1 cellular context compared by ENCODE assay signal in the genomic region with DNA sequence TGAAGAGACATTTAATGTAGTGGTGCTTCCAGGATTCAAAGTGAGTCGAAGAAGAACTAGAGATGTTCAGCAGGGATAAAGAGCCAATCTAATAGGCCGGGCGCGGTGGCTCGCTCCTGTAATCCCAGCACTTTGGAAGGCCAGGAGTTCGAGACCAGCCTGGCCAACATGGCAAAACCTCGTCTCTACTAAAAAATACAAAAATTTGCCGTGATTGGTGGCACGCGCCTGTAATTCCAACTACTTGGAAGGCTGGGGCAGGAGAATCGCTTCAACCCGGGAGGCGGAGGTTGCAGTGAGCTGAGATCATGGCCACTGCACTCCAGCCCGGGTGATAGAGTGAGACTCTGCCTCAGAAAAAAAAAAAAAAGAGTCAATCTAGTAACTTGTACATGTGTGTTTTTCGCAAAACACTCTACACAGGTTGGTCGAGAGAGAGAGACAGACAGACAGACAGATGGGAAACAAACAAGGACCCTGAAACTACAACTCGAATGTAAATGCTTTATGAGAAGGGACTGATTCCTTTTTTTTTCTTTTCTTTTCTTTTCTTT.
TF ChIP-seq lines count a peak whose summit lies in the region.

No MANE protein-coding gene starts in this region.

TF ChIP-seq in K562, 482 proteins besides CTCF, POLR2A, EP300 and RAD21 (continued from another document and continues in another):
- TF ChIP-seq, protein P1, sequence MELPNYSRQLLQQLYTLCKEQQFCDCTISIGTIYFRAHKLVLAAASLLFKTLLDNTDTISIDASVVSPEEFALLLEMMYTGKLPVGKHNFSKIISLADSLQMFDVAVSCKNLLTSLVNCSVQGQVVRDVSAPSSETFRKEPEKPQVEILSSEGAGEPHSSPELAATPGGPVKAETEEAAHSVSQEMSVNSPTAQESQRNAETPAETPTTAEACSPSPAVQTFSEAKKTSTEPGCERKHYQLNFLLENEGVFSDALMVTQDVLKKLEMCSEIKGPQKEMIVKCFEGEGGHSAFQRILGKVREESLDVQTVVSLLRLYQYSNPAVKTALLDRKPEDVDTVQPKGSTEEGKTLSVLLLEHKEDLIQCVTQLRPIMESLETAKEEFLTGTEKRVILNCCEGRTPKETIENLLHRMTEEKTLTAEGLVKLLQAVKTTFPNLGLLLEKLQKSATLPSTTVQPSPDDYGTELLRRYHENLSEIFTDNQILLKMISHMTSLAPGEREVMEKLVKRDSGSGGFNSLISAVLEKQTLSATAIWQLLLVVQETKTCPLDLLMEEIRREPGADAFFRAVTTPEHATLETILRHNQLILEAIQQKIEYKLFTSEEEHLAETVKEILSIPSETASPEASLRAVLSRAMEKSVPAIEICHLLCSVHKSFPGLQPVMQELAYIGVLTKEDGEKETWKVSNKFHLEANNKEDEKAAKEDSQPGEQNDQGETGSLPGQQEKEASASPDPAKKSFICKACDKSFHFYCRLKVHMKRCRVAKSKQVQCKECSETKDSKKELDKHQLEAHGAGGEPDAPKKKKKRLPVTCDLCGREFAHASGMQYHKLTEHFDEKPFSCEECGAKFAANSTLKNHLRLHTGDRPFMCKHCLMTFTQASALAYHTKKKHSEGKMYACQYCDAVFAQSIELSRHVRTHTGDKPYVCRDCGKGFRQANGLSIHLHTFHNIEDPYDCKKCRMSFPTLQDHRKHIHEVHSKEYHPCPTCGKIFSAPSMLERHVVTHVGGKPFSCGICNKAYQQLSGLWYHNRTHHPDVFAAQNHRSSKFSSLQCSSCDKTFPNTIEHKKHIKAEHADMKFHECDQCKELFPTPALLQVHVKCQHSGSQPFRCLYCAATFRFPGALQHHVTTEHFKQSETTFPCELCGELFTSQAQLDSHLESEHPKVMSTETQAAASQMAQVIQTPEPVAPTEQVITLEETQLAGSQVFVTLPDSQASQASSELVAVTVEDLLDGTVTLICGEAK (IDR thresholded peaks at IDR 0.05), result peak; percentile 63; the same call in 1 of the 2 replicates
- TF ChIP-seq, protein P1 (CRISPR knock-in tag; IDR thresholded peaks at IDR 0.05), result no peak
- TF ChIP-seq HMG20A (CRISPR knock-in tag; conservative IDR thresholded peaks at IDR 0.05) (no peak), HEY1 (CRISPR knock-in tag; IDR thresholded peaks at IDR 0.05; ENCODE audit: borderline replicate concordance) (peak; percentile 81; the same call in 1 of the 2 replicates), BCOR (IDR thresholded peaks at IDR 0.05) (peak; percentile 81; the same call in 1 of the 2 replicates), BRD9 (IDR thresholded peaks at IDR 0.05; ENCODE audit: low read depth, partially characterized antibody) (peak; percentile 34), ERF (CRISPR knock-in tag; IDR thresholded peaks at IDR 0.05) (0 out of 2 replicates have a peak, but pooled peaks have one; percentile 24), SMARCA5 (IDR thresholded peaks at IDR 0.05) (peak; percentile 32; the same call in 1 of the 2 replicates), LEF1 (IDR thresholded peaks at IDR 0.05) (0 out of 2 replicates have a peak, but pooled peaks have one; percentile 5), PPARD (CRISPR knock-in tag; IDR thresholded peaks at IDR 0.05) (no peak), NFRKB (IDR thresholded peaks at IDR 0.05; ENCODE audit: low read depth) (0 out of 2 replicates have a peak, but pooled peaks have one; percentile 42), KDM5B (IDR thresholded peaks at IDR 0.05; ENCODE audit: insufficient replicate concordance, low read depth, low read length) (peak; percentile 24), SMAD4 (CRISPR knock-in tag; conservative IDR thresholded peaks at IDR 0.05) (peak; percentile 29), BACH1 (tag; IDR thresholded peaks at IDR 0.05) (0 out of 2 replicates have a peak, but pooled peaks have one; percentile 36), GABPB2 (CRISPR knock-in tag; conservative IDR thresholded peaks at IDR 0.05) (no peak), ZNF41 (CRISPR knock-in tag; conservative IDR thresholded peaks at IDR 0.05) (0 out of 2 replicates have a peak, but pooled peaks have one; percentile 2), ZNF407 (IDR thresholded peaks at IDR 0.05; ENCODE audit: low read depth) (peak; percentile 39; the same call in 1 of the 2 replicates), USF2 (CRISPR knock-in tag; IDR thresholded peaks at IDR 0.05) (no peak), LARP7 (IDR thresholded peaks at IDR 0.05) (0 out of 2 replicates have a peak, but pooled peaks have one; percentile 18), NRF1 (conservative IDR thresholded peaks at IDR 0.05 in 1 of 2, IDR thresholded peaks at IDR 0.05 in 1 of 2) (no peak), ZFP1 (CRISPR knock-in tag; IDR thresholded peaks at IDR 0.05) (no peak), ESRRB (CRISPR knock-in tag; IDR thresholded peaks at IDR 0.05; ENCODE audit: borderline replicate concordance) (no peak), ZNF24 (IDR thresholded peaks at IDR 0.05) (0 out of 2 replicates have a peak, but pooled peaks have one; percentile 4), KAT7 (CRISPR knock-in tag; IDR thresholded peaks at IDR 0.05; ENCODE audit: borderline replicate concordance) (peak; percentile 22; the same call in 1 of the 2 replicates), MIER1 (IDR thresholded peaks at IDR 0.05; ENCODE audit: low read depth) (peak; percentile 59; the same call in 1 of the 2 replicates), ARID1B (IDR thresholded peaks at IDR 0.05) (peak; percentile 15; the same call in 1 of the 2 replicates), IRF9 (tag; IDR thresholded peaks at IDR 0.05) (peak; percentile 27; the same call in 1 of the 2 replicates), DPF2 (IDR thresholded peaks at IDR 0.05) (peak; percentile 25), KDM1A (IDR thresholded peaks at IDR 0.05) (peak; percentile 42 to 69; a peak in 1 of 4 replicates), ZNF589 (CRISPR knock-in tag; IDR thresholded peaks at IDR 0.05; ENCODE audit: low read depth) (peak; percentile 89), EHMT2 (IDR thresholded peaks at IDR 0.05) (0 out of 2 replicates have a peak, but pooled peaks have one; percentile 26), SP1 (CRISPR knock-in tag; IDR thresholded peaks at IDR 0.05) (no peak)
- TF ChIP-seq, protein P2, sequence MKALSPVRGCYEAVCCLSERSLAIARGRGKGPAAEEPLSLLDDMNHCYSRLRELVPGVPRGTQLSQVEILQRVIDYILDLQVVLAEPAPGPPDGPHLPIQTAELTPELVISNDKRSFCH (CRISPR knock-in tag; IDR thresholded peaks at IDR 0.05), result no peak
- TF ChIP-seq, protein P2 (tag; IDR thresholded peaks at IDR 0.05), result no peak
- TF ChIP-seq, protein P3, sequence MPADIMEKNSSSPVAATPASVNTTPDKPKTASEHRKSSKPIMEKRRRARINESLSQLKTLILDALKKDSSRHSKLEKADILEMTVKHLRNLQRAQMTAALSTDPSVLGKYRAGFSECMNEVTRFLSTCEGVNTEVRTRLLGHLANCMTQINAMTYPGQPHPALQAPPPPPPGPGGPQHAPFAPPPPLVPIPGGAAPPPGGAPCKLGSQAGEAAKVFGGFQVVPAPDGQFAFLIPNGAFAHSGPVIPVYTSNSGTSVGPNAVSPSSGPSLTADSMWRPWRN (IDR thresholded peaks at IDR 0.05; ENCODE audit: low read depth), result peak; percentile 19; the same call in 1 of the 2 replicates
- TF ChIP-seq, protein P4, sequence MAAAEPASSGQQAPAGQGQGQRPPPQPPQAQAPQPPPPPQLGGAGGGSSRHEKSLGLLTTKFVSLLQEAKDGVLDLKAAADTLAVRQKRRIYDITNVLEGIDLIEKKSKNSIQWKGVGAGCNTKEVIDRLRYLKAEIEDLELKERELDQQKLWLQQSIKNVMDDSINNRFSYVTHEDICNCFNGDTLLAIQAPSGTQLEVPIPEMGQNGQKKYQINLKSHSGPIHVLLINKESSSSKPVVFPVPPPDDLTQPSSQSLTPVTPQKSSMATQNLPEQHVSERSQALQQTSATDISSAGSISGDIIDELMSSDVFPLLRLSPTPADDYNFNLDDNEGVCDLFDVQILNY (CRISPR knock-in tag; IDR thresholded peaks at IDR 0.05), result no peak
